11 cellular contexts compared by ENCODE assay signal in genomic region chr3:171640520-171641412, GRCh38.
DNase-seq lines count a peak whose midpoint lies in the region; ATAC-seq, FAIRE-seq and TF ChIP-seq lines count a peak whose summit lies in the region.
"Had no signal": no experiment of that assay in that cellular context is flagged by ENCODE, and none has a peak within 500 bp of the region (broad histone marks: within the 10 kb centered on the region; RNA-seq: fewer than 3 reads in every experiment).

No MANE protein-coding gene starts in this region.

- BruUV-seq in PC-3 (replicated peaks; lab: Mats Ljungman, UMichigan): no TSS peak

- no peaks in the 10 kb centered on the region for H4K20me1 ChIP-seq in PC-3 (ENCODE audit: low read length)

- no peak overlapping the region for H3K4me3 ChIP-seq in PC-3 (ENCODE audit: low read length)

- H3K4me1 Mint-ChIP-seq in nephron: peaks cover 13% of the 10 kb centered on the region
- H3K4me1 Mint-ChIP-seq: activated naive CD4-positive, alpha-beta T cell treated with anti-CD3 and anti-CD28 coated beads, Interleukin-2, amount 10 ng/mL, durations not matched to agents 7 days and 5 days; T-helper 17 cell had no signal

- H3F3A ChIP-seq in PC-3 (ENCODE audit: low read length, unreplicated experiment): no peaks in the 10 kb centered on the region

- H3K9ac ChIP-seq in PC-3 (ENCODE audit: low read length): no peak overlapping the region

- H3K9me3 ChIP-seq in PC-3 (ENCODE audit: low read length): no peaks in the 10 kb centered on the region

- no peaks in the 10 kb centered on the region for H3K79me2 ChIP-seq in PC-3 (ENCODE audit: low read length)

- POLR2A ChIA-PET in PC-3 (lab: Charles Lee; ENCODE audit: unreplicated experiment): interaction anchor here (0.5 to 0.6 kb wide), 2 partner anchors 73 to 322 kb away, joined by 3 to 5 read pairs; no protein-coding TSS in a partner anchor

- CTCF ChIA-PET in PC-3 (lab: Charles Lee): interaction anchor here (0.6 to 0.7 kb wide), 2 partner anchors 173 to 738 kb away, joined by 3 read pairs; no protein-coding TSS in a partner anchor

- H3K9me2 ChIP-seq in PC-3 (replicated peaks; ENCODE audit: low read length): no peaks in the 10 kb centered on the region

- H3K36me3 ChIP-seq in PC-3 (ENCODE audit: low read depth, low read length): no peaks in the 10 kb centered on the region

- ATAC-seq in PC-3: peak; percentile 45
- ATAC-seq: T-helper 17 cell had no signal

- no peaks in the 10 kb centered on the region for H3K27me3 Mint-ChIP-seq in nephron (ENCODE audit: low read depth)
- H3K27me3 Mint-ChIP-seq: activated naive CD4-positive, alpha-beta T cell treated with anti-CD3 and anti-CD28 coated beads, Interleukin-2, amount 10 ng/mL, durations not matched to agents 7 days and 5 days; T-helper 17 cell had no signal

- H3K4me1 ChIP-seq in PC-3 (ENCODE audit: insufficient read depth, low read length): no peaks in the 10 kb centered on the region

- H3K36me3 Mint-ChIP-seq in nephron (ENCODE audit: low read depth): peaks cover 28% of the 10 kb centered on the region
- H3K36me3 Mint-ChIP-seq: activated naive CD4-positive, alpha-beta T cell treated with anti-CD3 and anti-CD28 coated beads, Interleukin-2, amount 10 ng/mL, durations not matched to agents 7 days and 5 days had no signal

- H3K27ac Mint-ChIP-seq in nephron: peak overlapping the region; percentile 66 to 88 (median 76)
- H3K27ac Mint-ChIP-seq: activated naive CD4-positive, alpha-beta T cell treated with anti-CD3 and anti-CD28 coated beads, Interleukin-2, amount 10 ng/mL, durations not matched to agents 7 days and 5 days; T-helper 17 cell had no signal

- no peaks in the 10 kb centered on the region for H3K27me3 ChIP-seq in PC-3 (ENCODE audit: low read length)

- intact Hi-C loops in PC-3 (cut with micrococcal nuclease): no loop called here

- peaks cover 11% of the 10 kb centered on the region for H3K9me3 Mint-ChIP-seq in nephron
- H3K9me3 Mint-ChIP-seq: activated naive CD4-positive, alpha-beta T cell treated with anti-CD3 and anti-CD28 coated beads, Interleukin-2, amount 10 ng/mL, durations not matched to agents 7 days and 5 days had no signal

- DNase-seq in EL: peak; percentile 75
- DNase-seq in PC-3: peak; percentile 17
- peak; percentile 6 for DNase-seq in fibroblast of gingiva (ENCODE audit: low read depth)
- DNase-seq in NCI-H526 treated with DMSO at 0.1 percent for 48 hours (lab: John Stamatoyannopoulos, UW): no peak
- no peak for DNase-seq in D721Med (ENCODE audit: insufficient read length, low spot score)
- no peak for DNase-seq in stimulated activated CD4-positive, alpha-beta T cell treated with anti-CD3 and anti-CD28 coated beads, Interleukin-12 subunit alpha, Interleukin-12 subunit beta, amount 100 ng/mL, for 4 hours
- DNase-seq in AML-193 (lab: John Stamatoyannopoulos, UW): no peak
- DNase-seq: activated naive CD4-positive, alpha-beta T cell treated with anti-CD3 and anti-CD28 coated beads, Interleukin-2, amount 10 ng/mL, durations not matched to agents 7 days and 5 days; GF-D8; T-helper 17 cell had no signal

- TF ChIP-seq CTCF in PC-3 (conservative IDR thresholded peaks at IDR 0.05; ENCODE audit: low read depth, low read length) (peak; percentile 43), nephron (IDR thresholded peaks at IDR 0.05; ENCODE audit: unreplicated experiment in 3 of 3) (no peak), D721Med (IDR thresholded peaks at IDR 0.05; ENCODE audit: insufficient read depth, missing control alignments) (no peak)

- no peak overlapping the region for H3K4me3 Mint-ChIP-seq in nephron
- H3K4me3 Mint-ChIP-seq: activated naive CD4-positive, alpha-beta T cell treated with anti-CD3 and anti-CD28 coated beads, Interleukin-2, amount 10 ng/mL, durations not matched to agents 7 days and 5 days; T-helper 17 cell had no signal

- no peak overlapping the region for H2AFZ ChIP-seq in PC-3 (ENCODE audit: low read length)

- no peak overlapping the region for H3K4me2 ChIP-seq in PC-3 (ENCODE audit: low read length)

- H3K27ac ChIP-seq in PC-3 (ENCODE audit: low read length): no peak overlapping the region

- FAIRE-seq in D721Med (lab: Jason Lieb, UNC): no peak

Comparison
In these comparisons a context has a peak if more than half of its experiments do, and no peak if none do; other contexts are left out.
1. DNase-seq: peak in EL (single experiment), PC-3 (single experiment) and fibroblast of gingiva (single experiment); none in NCI-H526 treated with DMSO at 0.1 percent for 48 hours (single experiment), D721Med (single experiment), stimulated activated CD4-positive, alpha-beta T cell treated with anti-CD3 and anti-CD28 coated beads, Interleukin-12 subunit alpha, Interleukin-12 subunit beta, amount 100 ng/mL, for 4 hours (single experiment) and AML-193 (0 of 2).